In genomic region chr2:19736191-19736831, GRCh38 we compare ENCODE assay signal across 22 cellular contexts.
A peak's percentile ranks its signal among the peaks of the same experiment; 100 is the strongest.
DNase-seq lines count a peak whose midpoint lies in the region; ATAC-seq and TF ChIP-seq lines count a peak whose summit lies in the region.
"Had no signal": no experiment of that assay in that cellular context is flagged by ENCODE, and none has a peak within 500 bp of the region (broad histone marks: within the 10 kb centered on the region; RNA-seq: fewer than 3 reads in every experiment).

No MANE protein-coding gene starts in this region.

- H3K27ac ChIP-seq in right atrium auricular region (no peak overlapping the region), tibial nerve (no peak overlapping the region)
- H3K27ac ChIP-seq: KMS-11 had no signal

- no peaks in the 10 kb centered on the region for H3K4me1 ChIP-seq in right atrium auricular region
- H3K4me1 ChIP-seq in tibial nerve, result peaks cover 0 to 13% (median 0%) of the 10 kb centered on the region in 4 donors
- H3K4me1 ChIP-seq: BE2C, Caco-2 had no signal

- H3K36me3 Mint-ChIP-seq in nephron progenitor cell (ENCODE audit: low read depth), result no peaks in the 10 kb centered on the region

- ATAC-seq in left ventricle myocardium superior, result peak; percentile 16
- no peak for ATAC-seq in stimulated activated naive CD8-positive, alpha-beta T cell treated with anti-CD3 and anti-CD28 coated beads, Interleukin-15, amount 100 ng/mL, for 72 hours
- ATAC-seq: Right ventricle myocardium inferior had no signal

- DNase-seq in left ventricle myocardium superior, result no peak
- DNase-seq in right atrium auricular region (ENCODE audit: low spot score), result no peak
- peak; percentile 20 for DNase-seq in fibroblast of mammary gland (ENCODE audit: low read depth)
- DNase-seq in nephron progenitor cell, result peak; percentile 48
- peak; percentile 16 to 37 for DNase-seq in tibial nerve (ENCODE audit: low spot score in 2 of 2)
- no peak for DNase-seq in DMS 273 treated with DMSO at 0.1 percent for 48 hours (lab: John Stamatoyannopoulos, UW)
- DNase-seq in central memory CD4-positive, alpha-beta T cell, result no peak
- DNase-seq in stimulated activated naive CD8-positive, alpha-beta T cell treated with anti-CD3 and anti-CD28 coated beads, Interleukin-15, amount 100 ng/mL, for 72 hours, result no peak
- DNase-seq: BE2C; Caco-2; CD4-positive, alpha-beta T cell; GF-D8; H7; HFFc6; NCI-H1417; NCI-H2029; NCI-H2171; NCI-H446 treated with DMSO at 0.1 percent for 48 hours; NCI-H69; NK-92 treated with Interleukin-12 subunit alpha and Interleukin-12 subunit beta, amount 100 ng/mL, for 24 hours had no signal

- intact Hi-C loops in left ventricle myocardium superior (cut with micrococcal nuclease), result no loop called here

- H3K27me3 ChIP-seq in right atrium auricular region (no peaks in the 10 kb centered on the region), tibial nerve (no peaks in the 10 kb centered on the region)

- H3K4me3 Mint-ChIP-seq in nephron progenitor cell, result no peak overlapping the region
- no peak overlapping the region for H3K4me3 Mint-ChIP-seq in stimulated activated naive CD8-positive, alpha-beta T cell treated with anti-CD3 and anti-CD28 coated beads, Interleukin-15, amount 100 ng/mL, for 72 hours
- H3K4me3 Mint-ChIP-seq: CD4-positive, alpha-beta T cell; HFFc6 had no signal

- TF ChIP-seq CTCF in right atrium auricular region (IDR thresholded peaks at IDR 0.05) (no peak), fibroblast of mammary gland (conservative IDR thresholded peaks at IDR 0.05; ENCODE audit: control insufficient read depth, insufficient read depth, low read depth, low read length) (no peak), nephron progenitor cell (IDR thresholded peaks at IDR 0.05) (no peak), tibial nerve (IDR thresholded peaks at IDR 0.05) (no peak)

- peak overlapping the region; percentile 93 for H3K27ac Mint-ChIP-seq in nephron progenitor cell
- no peak overlapping the region for H3K27ac Mint-ChIP-seq in stimulated activated naive CD8-positive, alpha-beta T cell treated with anti-CD3 and anti-CD28 coated beads, Interleukin-15, amount 100 ng/mL, for 72 hours
- H3K27ac Mint-ChIP-seq: CD4-positive, alpha-beta T cell; HFFc6 had no signal

- H3K36me3 ChIP-seq in right atrium auricular region, result no peaks in the 10 kb centered on the region
- H3K36me3 ChIP-seq in tibial nerve, result no peaks in the 10 kb centered on the region
- H3K36me3 ChIP-seq: BE2C had no signal

- H3K27me3 Mint-ChIP-seq in nephron progenitor cell (ENCODE audit: low read depth, poor library complexity), result peaks cover 9% of the 10 kb centered on the region
- peaks cover 34% of the 10 kb centered on the region for H3K27me3 Mint-ChIP-seq in stimulated activated naive CD8-positive, alpha-beta T cell treated with anti-CD3 and anti-CD28 coated beads, Interleukin-15, amount 100 ng/mL, for 72 hours

- WGBS in tibial nerve, 2 donors, result 57 to 66% methylated on average over 8 to 10 of the region's 10 CpGs

- no peak for TF ChIP-seq EP300 in tibial nerve (IDR thresholded peaks at IDR 0.05)

- no peaks in the 10 kb centered on the region for H3K9me3 Mint-ChIP-seq in nephron progenitor cell
- no peaks in the 10 kb centered on the region for H3K9me3 Mint-ChIP-seq in stimulated activated naive CD8-positive, alpha-beta T cell treated with anti-CD3 and anti-CD28 coated beads, Interleukin-15, amount 100 ng/mL, for 72 hours
- H3K9me3 Mint-ChIP-seq: CD4-positive, alpha-beta T cell; HFFc6 had no signal

- no peak for TF ChIP-seq POLR2A in tibial nerve (IDR thresholded peaks at IDR 0.05)

- H3K4me3 ChIP-seq in right atrium auricular region, result no peak overlapping the region
- no peak overlapping the region for H3K4me3 ChIP-seq in fibroblast of mammary gland (ENCODE audit: control insufficient read depth, low read depth, low read length)
- no peak overlapping the region for H3K4me3 ChIP-seq in tibial nerve

- H3K9me3 ChIP-seq in right atrium auricular region (no peaks in the 10 kb centered on the region), tibial nerve (no peaks in the 10 kb centered on the region)
- H3K9me3 ChIP-seq: BE2C had no signal

- peaks cover 85% of the 10 kb centered on the region for H3K4me1 Mint-ChIP-seq in nephron progenitor cell
- no peaks in the 10 kb centered on the region for H3K4me1 Mint-ChIP-seq in stimulated activated naive CD8-positive, alpha-beta T cell treated with anti-CD3 and anti-CD28 coated beads, Interleukin-15, amount 100 ng/mL, for 72 hours

Comparison
In these comparisons a context has a peak if more than half of its experiments do, and no peak if none do; other contexts are left out.
1. DNase-seq: peak in fibroblast of mammary gland (single experiment), nephron progenitor cell (single experiment) and tibial nerve (2 of 2); none in left ventricle myocardium superior (single experiment), right atrium auricular region (single experiment), DMS 273 treated with DMSO at 0.1 percent for 48 hours (single experiment), central memory CD4-positive, alpha-beta T cell (single experiment) and stimulated activated naive CD8-positive, alpha-beta T cell treated with anti-CD3 and anti-CD28 coated beads, Interleukin-15, amount 100 ng/mL, for 72 hours (0 of 2).